In the genomic region with DNA sequence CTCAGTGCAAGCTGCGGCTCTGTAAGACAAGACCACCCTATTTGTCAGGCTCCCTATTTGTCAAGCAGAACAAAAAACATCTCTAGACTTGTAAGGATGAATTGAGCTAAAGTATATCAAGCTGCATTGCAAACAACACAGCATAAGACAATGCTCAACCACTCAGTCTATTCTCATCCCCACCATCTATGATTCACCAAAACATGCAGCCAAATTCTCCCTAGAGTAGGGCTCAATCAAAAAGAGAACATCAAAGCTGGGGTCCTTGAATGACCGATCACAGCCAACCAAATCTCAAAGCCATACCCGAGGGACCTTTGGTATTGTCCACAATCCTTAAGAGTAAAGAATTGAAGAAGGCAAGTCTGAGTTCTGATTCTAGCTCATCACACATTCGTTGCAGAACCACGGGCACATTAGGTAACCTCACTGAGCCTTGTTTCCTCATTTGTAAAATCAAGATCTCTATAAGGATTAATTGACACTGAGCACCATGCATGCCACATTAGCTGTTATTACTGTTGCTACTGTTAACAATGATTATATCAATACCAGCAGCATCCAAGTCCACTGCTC, we compare ENCODE assay signal across 8 cellular contexts. TPM values are rescaled to one million over a fixed set of nuclear protein-coding genes. Genes with fewer than 3 reads are reported as not detected.
DNase-seq lines count a peak whose midpoint lies in the region; ATAC-seq lines count a peak whose summit lies in the region.

No MANE protein-coding gene starts in this region.

- peaks cover 2% of the 10 kb centered on the region for H3K9me3 Mint-ChIP-seq in activated CD4-positive, alpha-beta T cell treated with anti-CD3 and anti-CD28 coated beads, Interleukin-2, amount 10 ng/mL, durations not matched to agents 24 days and 14 days
- no peaks in the 10 kb centered on the region for H3K9me3 Mint-ChIP-seq in activated naive CD4-positive, alpha-beta T cell treated with anti-CD3 and anti-CD28 coated beads, Interleukin-2, amount 50 U/mL, for 72 hours
- no peaks in the 10 kb centered on the region for H3K9me3 Mint-ChIP-seq in stimulated activated naive CD8-positive, alpha-beta T cell treated with anti-CD3 and anti-CD28 coated beads, Interleukin-15, Interleukin-2, amounts not matched to agents 100 ng/mL and 50 ng/mL, for 24 hours

- H3K4me3 Mint-ChIP-seq in activated CD4-positive, alpha-beta T cell treated with anti-CD3 and anti-CD28 coated beads, Interleukin-2, amount 10 ng/mL, durations not matched to agents 24 days and 14 days = peak overlapping the region; percentile 69
- H3K4me3 Mint-ChIP-seq in stimulated activated naive CD8-positive, alpha-beta T cell treated with anti-CD3 and anti-CD28 coated beads, Interleukin-15, Interleukin-2, amounts not matched to agents 100 ng/mL and 50 ng/mL, for 24 hours = no peak overlapping the region

- H3K27me3 Mint-ChIP-seq in activated CD4-positive, alpha-beta T cell treated with anti-CD3 and anti-CD28 coated beads, Interleukin-2, amount 10 ng/mL, durations not matched to agents 24 days and 14 days = no peaks in the 10 kb centered on the region
- H3K27me3 Mint-ChIP-seq in stimulated activated naive CD8-positive, alpha-beta T cell treated with anti-CD3 and anti-CD28 coated beads, Interleukin-15, Interleukin-2, amounts not matched to agents 100 ng/mL and 50 ng/mL, for 24 hours = no peaks in the 10 kb centered on the region

- DNase-seq in activated CD4-positive, alpha-beta T cell treated with anti-CD3 and anti-CD28 coated beads, Interleukin-2, amount 10 ng/mL, durations not matched to agents 24 days and 14 days = no peak
- no peak for DNase-seq in activated CD4-positive, alpha-beta T cell treated with anti-CD3 and anti-CD28 coated beads for 4 hours
- DNase-seq in activated naive CD4-positive, alpha-beta T cell treated with anti-CD3 and anti-CD28 coated beads, Interleukin-2, amount 50 U/mL, for 72 hours (ENCODE audit: low spot score in 2 of 2) = no peak
- DNase-seq in HuH-7.5 (ENCODE audit: low spot score) = no peak
- no peak for DNase-seq in HPDE6-E6E7 (ENCODE audit: extremely low spot score)

- intact Hi-C loops in activated CD4-positive, alpha-beta T cell treated with anti-CD3 and anti-CD28 coated beads, Interleukin-2, amount 10 ng/mL, durations not matched to agents 24 days and 14 days (cut with micrococcal nuclease) = loop anchor here (2.0 to 5.0 kb wide), 2 partner anchors 27 to 90 kb away; no protein-coding TSS in a partner anchor

- H3K36me3 Mint-ChIP-seq in activated CD4-positive, alpha-beta T cell treated with anti-CD3 and anti-CD28 coated beads, Interleukin-2, amount 10 ng/mL, durations not matched to agents 24 days and 14 days (ENCODE audit: low read depth) = peaks cover 71% of the 10 kb centered on the region
- H3K36me3 Mint-ChIP-seq in activated naive CD4-positive, alpha-beta T cell treated with anti-CD3 and anti-CD28 coated beads, Interleukin-2, amount 50 U/mL, for 72 hours = peaks cover 9 to 67% of the 10 kb centered on the region in 2 donors
- H3K36me3 Mint-ChIP-seq in stimulated activated naive CD8-positive, alpha-beta T cell treated with anti-CD3 and anti-CD28 coated beads, Interleukin-15, Interleukin-2, amounts not matched to agents 100 ng/mL and 50 ng/mL, for 24 hours (ENCODE audit: low read depth) = peaks cover 86% of the 10 kb centered on the region

- H3K27ac Mint-ChIP-seq in activated CD4-positive, alpha-beta T cell treated with anti-CD3 and anti-CD28 coated beads, Interleukin-2, amount 10 ng/mL, durations not matched to agents 24 days and 14 days = peak overlapping the region; percentile 69
- peak overlapping the region; percentile 76 to 92 for H3K27ac Mint-ChIP-seq in activated naive CD4-positive, alpha-beta T cell treated with anti-CD3 and anti-CD28 coated beads, Interleukin-2, amount 50 U/mL, for 72 hours
- H3K27ac Mint-ChIP-seq in stimulated activated naive CD8-positive, alpha-beta T cell treated with anti-CD3 and anti-CD28 coated beads, Interleukin-15, Interleukin-2, amounts not matched to agents 100 ng/mL and 50 ng/mL, for 24 hours = peak overlapping the region; percentile 34

- ATAC-seq in HG03064 (IDR thresholded peaks at IDR 0.05; ENCODE audit: low read depth, unreplicated experiment) = peak; percentile 11
- peak; percentile 52 to 73 for ATAC-seq in activated naive CD4-positive, alpha-beta T cell treated with anti-CD3 and anti-CD28 coated beads, Interleukin-2, amount 50 U/mL, for 72 hours
- ATAC-seq in HG03439 (IDR thresholded peaks at IDR 0.05; ENCODE audit: unreplicated experiment) = no peak

- peaks cover 75% of the 10 kb centered on the region for H3K4me1 Mint-ChIP-seq in activated CD4-positive, alpha-beta T cell treated with anti-CD3 and anti-CD28 coated beads, Interleukin-2, amount 10 ng/mL, durations not matched to agents 24 days and 14 days
- peaks cover 94% of the 10 kb centered on the region for H3K4me1 Mint-ChIP-seq in stimulated activated naive CD8-positive, alpha-beta T cell treated with anti-CD3 and anti-CD28 coated beads, Interleukin-15, Interleukin-2, amounts not matched to agents 100 ng/mL and 50 ng/mL, for 24 hours (ENCODE audit: low read depth)

RNA-seq across cellular contexts. Expression of gene RFTN1, which starts 31.2 kb away (rescaled TPM):
- 90.6 and 92.4 TPM in 2 replicates for total RNA-seq in activated CD4-positive, alpha-beta T cell treated with anti-CD3 and anti-CD28 coated beads, Interleukin-2, amount 10 ng/mL, durations not matched to agents 24 days and 14 days
- 100 to 1,000 TPM in 1 of 2 donors, 10 to 100 TPM in 1; 94.3 to 111 TPM for total RNA-seq in activated naive CD4-positive, alpha-beta T cell treated with anti-CD3 and anti-CD28 coated beads, Interleukin-2, amount 50 U/mL, for 72 hours

Comparison
In these comparisons a context has a peak if more than half of its experiments do, and no peak if none do; other contexts are left out.
1. H3K27ac Mint-ChIP-seq: peak in every context shown above with its lines; median percentile 84 in activated naive CD4-positive, alpha-beta T cell treated with anti-CD3 and anti-CD28 coated beads, Interleukin-2, amount 50 U/mL, for 72 hours; 69 in activated CD4-positive, alpha-beta T cell treated with anti-CD3 and anti-CD28 coated beads, Interleukin-2, amount 10 ng/mL, durations not matched to agents 24 days and 14 days; 34 in stimulated activated naive CD8-positive, alpha-beta T cell treated with anti-CD3 and anti-CD28 coated beads, Interleukin-15, Interleukin-2, amounts not matched to agents 100 ng/mL and 50 ng/mL, for 24 hours.